In the genomic region with DNA sequence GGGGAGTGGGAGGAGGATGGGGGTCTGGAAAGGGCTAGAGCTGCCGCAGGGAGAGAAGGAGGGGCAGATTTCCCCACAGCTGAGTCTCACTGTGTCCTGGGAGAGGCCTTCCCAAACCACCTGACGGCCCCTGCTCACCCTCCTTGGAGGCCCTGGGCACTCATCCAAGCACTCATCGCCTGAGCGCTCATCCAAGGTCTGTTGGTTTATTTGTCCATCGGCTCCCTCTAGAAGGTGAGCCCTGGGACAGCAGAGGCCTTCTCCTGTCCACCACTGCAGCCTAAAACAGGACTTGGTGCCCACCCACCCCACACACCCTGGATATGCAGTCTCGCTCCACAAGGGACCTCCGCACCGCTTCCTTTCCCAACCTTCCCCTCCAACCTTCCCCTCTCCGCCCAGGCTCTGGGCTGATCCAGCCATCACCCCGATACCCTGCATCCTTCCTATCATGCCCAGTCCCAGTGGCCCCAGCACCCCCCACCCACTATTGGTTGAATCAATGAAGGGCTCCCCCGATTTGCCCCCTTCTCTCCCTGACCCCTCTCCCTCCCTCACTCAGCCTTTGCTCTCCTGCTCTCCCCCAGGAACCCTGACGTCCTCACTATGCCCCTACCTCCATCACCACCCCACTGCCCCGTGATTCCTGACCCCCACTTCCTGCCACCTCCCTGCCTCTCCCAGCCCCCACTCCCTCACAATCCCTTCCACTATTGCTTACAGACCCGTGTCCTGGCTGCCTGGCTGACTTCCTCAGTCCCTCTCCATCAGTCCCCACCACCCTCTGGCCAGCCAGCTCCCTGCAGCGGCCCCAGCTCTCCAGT, we compare ENCODE assay signal across 7 cellular contexts. TPM values are rescaled to one million over a fixed set of nuclear protein-coding genes. Genes with fewer than 3 reads are reported as not detected.
A peak's percentile ranks its signal among the peaks of the same experiment; 100 is the strongest.
DNase-seq lines count a peak whose midpoint lies in the region; ATAC-seq, FAIRE-seq and TF ChIP-seq lines count a peak whose summit lies in the region.

No MANE protein-coding gene starts in this region.

- H3K27ac ChIP-seq in K562 (ENCODE audit: extremely low read depth, low read depth, low read length) (peak overlapping the region; percentile 76), keratinocyte (ENCODE audit: control insufficient read depth, insufficient read depth, low read length) (peak overlapping the region; percentile 85), stomach smooth muscle (ENCODE audit: low read length) (peak overlapping the region; percentile 77)

- H3K4me1 ChIP-seq in K562 (replicated peaks in 1 of 2; ENCODE audit: control insufficient read depth in 2 of 2, insufficient read depth in 2 of 2, low read length in 2 of 2) (peaks cover 21 to 57% of the 10 kb centered on the region in 2 experiments), keratinocyte (ENCODE audit: control insufficient read depth, extremely low read depth, insufficient read depth, low read length) (peaks cover 26% of the 10 kb centered on the region), stomach smooth muscle (ENCODE audit: control insufficient read depth, insufficient read depth, low read length) (peaks cover 26% of the 10 kb centered on the region)

- TF ChIP-seq CTCF in GM06990 (IDR thresholded peaks at IDR 0.05; ENCODE audit: insufficient read depth, low read length, poor library complexity, severe bottlenecking), result no peak
- peak in 2 of 3 experiments; percentile 20 to 29; a peak in 3 of 6 replicates for TF ChIP-seq CTCF in K562 (IDR thresholded peaks at IDR 0.05 in 2 of 3, conservative IDR thresholded peaks at IDR 0.05 in 1 of 3; ENCODE audit: insufficient read depth in 2 of 3, low read depth in 1 of 3, low read length in 3 of 3)
- TF ChIP-seq CTCF in keratinocyte (optimal IDR thresholded peaks at IDR 0.05 in 1 of 3, IDR thresholded peaks at IDR 0.05 in 1 of 3, conservative IDR thresholded peaks at IDR 0.05 in 1 of 3; ENCODE audit: extremely low read depth in 1 of 3, insufficient read depth in 2 of 3, low read length in 3 of 3), result no peak

- H3K9me1 ChIP-seq in K562 (ENCODE audit: control insufficient read depth, insufficient read depth, low read length) (peaks cover 2% of the 10 kb centered on the region), keratinocyte (ENCODE audit: control insufficient read depth, extremely low read depth, insufficient read depth, low read length) (no peaks in the 10 kb centered on the region)

- peak overlapping the region; percentile 82 for H3K4me3 ChIP-seq in GM06990 (replicated peaks; ENCODE audit: low read depth, low read length)
- peak overlapping the region; percentile 67 for H3K4me3 ChIP-seq in K562
- H3K4me3 ChIP-seq in keratinocyte (ENCODE audit: control insufficient read depth in 2 of 3, extremely low read depth in 1 of 3, insufficient read depth in 2 of 3, low read depth in 1 of 3, low read length in 3 of 3), result peak overlapping the region; percentile 46 to 84 (median 78)
- H3K4me3 ChIP-seq in stomach smooth muscle (ENCODE audit: low read length in 2 of 2), result peak overlapping the region; percentile 82 to 84

- dilution Hi-C loops in keratinocyte (cut with MboI; ENCODE audit: extremely low pct_ligation_motif_present, low sequenced_read_pairs), result no loop called here

- 29% methylated on average over 14 of the region's 15 CpGs for WGBS in K562 (ENCODE audit: insufficient coverage, low coverage, missing lambda C conversion rate)

- POLR2A ChIA-PET in K562 (lab: Yijun Ruan, JAX), result interaction anchor here (0.5 to 6.3 kb wide), 10 partner anchors 9 to 470 kb away, joined by 3 to 60 read pairs (median 4); a partner anchor contains a TSS

- intact Hi-C loops in K562 (cut with micrococcal nuclease), result no loop called here

- TF ChIP-seq EP300 in K562 (IDR thresholded peaks at IDR 0.05; ENCODE audit: low read length), result no peak

- H3K79me2 ChIP-seq in K562 (ENCODE audit: control insufficient read depth, insufficient read depth, low read length), result peaks cover 34% of the 10 kb centered on the region
- H3K79me2 ChIP-seq in keratinocyte (ENCODE audit: control insufficient read depth, insufficient read depth, low read length), result peaks cover 25% of the 10 kb centered on the region

- no peak for TF ChIP-seq POLR2A in K562 (conservative IDR thresholded peaks at IDR 0.05)

- TF ChIP-seq RAD21 in K562 (CRISPR knock-in tag; conservative IDR thresholded peaks at IDR 0.05 in 1 of 2, IDR thresholded peaks at IDR 0.05 in 1 of 2), result no peak

- H2AFZ ChIP-seq in K562 (ENCODE audit: low read depth, low read length) (no peak overlapping the region), keratinocyte (ENCODE audit: control insufficient read depth, low read length) (no peak overlapping the region)

- DNase-seq in GM06990 (ENCODE audit: extremely low read depth, insufficient read length), result no peak
- DNase-seq in NCI-H2171 (lab: John Stamatoyannopoulos, UW), result peak; percentile 84
- DNase-seq in K562 (ENCODE audit: extremely low read depth in 1 of 4, low spot score in 3 of 4), result peak in 3 of 4 experiments; percentile 25 to 72 (median 46)
- DNase-seq in keratinocyte (ENCODE audit: low read depth, low spot score), result no peak
- no peak for DNase-seq in activated CD4-positive, alpha-beta T cell treated with anti-CD3 and anti-CD28 coated beads, Interleukin-2, amount 50 U/mL, for 48 hours
- no peak for DNase-seq in Ammon's horn (ENCODE audit: low spot score)

- in situ Hi-C loops in K562 (cut with MboI), result no loop called here

- CTCF ChIA-PET in K562 (lab: Yijun Ruan, JAX; ENCODE audit: low intra/inter-chr PET ratio), result no interaction called here

- H3K36me3 ChIP-seq in GM06990 (ENCODE audit: control insufficient read depth, insufficient read depth, low read length), result peaks cover 17% of the 10 kb centered on the region
- peaks cover 37% of the 10 kb centered on the region; the same call in 2 of the 3 replicates for H3K36me3 ChIP-seq in K562 (ENCODE audit: control insufficient read depth, insufficient read depth, low read length)
- peaks cover 11 to 17% of the 10 kb centered on the region in 2 experiments for H3K36me3 ChIP-seq in keratinocyte (ENCODE audit: control insufficient read depth in 2 of 2, extremely low read depth in 1 of 2, insufficient read depth in 2 of 2, low read length in 2 of 2)
- peaks cover 24 to 25% of the 10 kb centered on the region in 2 donors for H3K36me3 ChIP-seq in stomach smooth muscle (ENCODE audit: control insufficient read depth in 2 of 2, insufficient read depth in 2 of 2, low read length in 2 of 2)

- H3K4me2 ChIP-seq in K562 (ENCODE audit: insufficient read depth, low read length) (peak overlapping the region; percentile 96), keratinocyte (ENCODE audit: control insufficient read depth, extremely low read depth, insufficient read depth, low read depth, low read length) (peak overlapping the region; percentile 88)

- no TSS peak for BruUV-seq in K562 (replicated peaks; lab: Mats Ljungman, UMichigan)

- H3K9ac ChIP-seq in K562 (ENCODE audit: insufficient read depth in 1 of 2, low read depth in 2 of 2, low read length in 2 of 2), result peak overlapping the region; percentile 76 to 85
- H3K9ac ChIP-seq in keratinocyte (ENCODE audit: control insufficient read depth, extremely low read depth, insufficient read depth, low read length), result peak overlapping the region; percentile 88
- H3K9ac ChIP-seq in stomach smooth muscle (ENCODE audit: low read length in 2 of 2), result peak overlapping the region; percentile 77 to 80

- H3K27me3 ChIP-seq in GM06990 (replicated peaks; ENCODE audit: control insufficient read depth, insufficient read depth, low read length) (no peaks in the 10 kb centered on the region), K562 (ENCODE audit: control insufficient read depth in 2 of 2, insufficient read depth in 2 of 2, low read length in 2 of 2) (no peaks in the 10 kb centered on the region), keratinocyte (ENCODE audit: control insufficient read depth, extremely low read depth, insufficient read depth, low read length) (no peaks in the 10 kb centered on the region), stomach smooth muscle (ENCODE audit: control insufficient read depth in 1 of 2, insufficient read depth in 2 of 2, low read length in 2 of 2) (no peaks in the 10 kb centered on the region)

- H4K20me1 ChIP-seq in K562 (replicated peaks; ENCODE audit: control insufficient read depth, insufficient read depth, low read length) (peaks cover 5% of the 10 kb centered on the region; the same call in 1 of the 2 replicates), keratinocyte (ENCODE audit: control insufficient read depth, extremely low read depth, insufficient read depth, low read length) (no peaks in the 10 kb centered on the region)

- no peaks in the 10 kb centered on the region for H3K9me3 ChIP-seq in K562 (replicated peaks; ENCODE audit: control insufficient read depth, insufficient read depth, low read depth, low read length)
- H3K9me3 ChIP-seq in keratinocyte (ENCODE audit: control insufficient read depth, low read depth, low read length), result no peaks in the 10 kb centered on the region
- no peaks in the 10 kb centered on the region for H3K9me3 ChIP-seq in stomach smooth muscle (ENCODE audit: control insufficient read depth in 2 of 2, low read length in 2 of 2)

- FAIRE-seq in K562 (lab: Jason Lieb, UNC) (peak; percentile 74), keratinocyte (lab: Jason Lieb, UNC) (peak; percentile 73)

- ATAC-seq in K562, result peak; percentile 60

RNA-seq across cellular contexts. Expression of a gene that starts 1.6 kb away (rescaled TPM):
- total RNA-seq in K562 (2011; cell fraction: chromatin; rRNA removed; ENCODE audit: low replicate concordance), result 23.2 and 58.0 TPM in 2 replicates
- 57.5 and 64.5 TPM in 2 replicates for total RNA-seq in K562 (2011; cell fraction: nucleolus; rRNA removed)
- total RNA-seq in K562 (2011; cell fraction: nucleoplasm; rRNA removed), result 32.2 and 37.0 TPM in 2 replicates
- total RNA-seq in K562 (2014; rRNA removed), result 49.7 and 63.6 TPM in 2 replicates
- 8.6 and 11.0 TPM in 2 replicates for total RNA-seq in K562 (2014; rRNA removed; fragmentation: Illumina TruSeq; extraction: Trizol)
- 29.5 and 33.1 TPM in 2 replicates for total RNA-seq in K562 (2015; rRNA removed; fragmentation: Illumina TruSeq; extraction: Trizol)
- total RNA-seq in K562 (2021), result 80.8 and 90.2 TPM in 2 replicates
- polyA plus RNA-seq in K562 (2011; rRNA removed), result 38.2 and 51.7 TPM in 2 replicates
- polyA plus RNA-seq in K562 (2011; cell fraction: cytosol; rRNA removed), result 58.6 and 121 TPM in 2 replicates
- 54.4 and 74.2 TPM in 2 replicates for polyA plus RNA-seq in K562 (2011; cell fraction: nucleus; rRNA removed)
- polyA plus RNA-seq in K562 (2012), result 56.8 and 86.6 TPM in 2 replicates
- 17.5 and 45.2 TPM in 2 replicates for polyA plus RNA-seq in K562 (2014; fragmentation: Illumina TruSeq; extraction: Trizol)
- polyA plus RNA-seq in K562 (2014; fragmentation: Nextera tagmentation; extraction: Ambion mirVana), result 1 to 10 TPM in 1 of 2 experiments, under 1 TPM in 1; 0.48 to 1.8 TPM
- 59.4 and 59.7 TPM in 2 replicates for polyA plus RNA-seq in K562 (2014; rRNA removed)
- polyA minus RNA-seq in K562 (2011; rRNA and poly(A)+ RNA removed), result 17.1 and 20.7 TPM in 2 replicates
- 32.3 and 41.4 TPM in 2 replicates for polyA minus RNA-seq in K562 (2011; cell fraction: cytosol; rRNA and poly(A)+ RNA removed)
- 14.9 and 15.9 TPM in 2 replicates for polyA minus RNA-seq in K562 (2011; cell fraction: nucleus; rRNA and poly(A)+ RNA removed)
- 36.4 to 63.1 TPM (median 48.2 TPM) in 3 replicates for polyA plus RNA-seq in keratinocyte
- 48.9 TPM for polyA plus RNA-seq in keratinocyte (2011; ENCODE audit: low read depth)
- polyA plus RNA-seq in keratinocyte (2011; cell fraction: cytosol; rRNA removed), result 36.7 and 82.9 TPM in 2 replicates
- polyA plus RNA-seq in keratinocyte (2011; cell fraction: nucleus; rRNA removed), result 38.6 and 44.6 TPM in 2 replicates
- polyA plus RNA-seq in keratinocyte (2012; ENCODE audit: low replicate concordance), result 75.6 and 83.5 TPM in 2 replicates
- polyA minus RNA-seq in keratinocyte, result 30.9 to 48.0 TPM (median 47.7 TPM) in 3 replicates
- polyA minus RNA-seq in keratinocyte (2011; cell fraction: cytosol; rRNA and poly(A)+ RNA removed), result 82.1 TPM
- 18.5 and 24.9 TPM in 2 replicates for polyA minus RNA-seq in keratinocyte (2011; cell fraction: nucleus; rRNA and poly(A)+ RNA removed)

RNA-seq across cellular contexts. Expression of a gene that starts 16.1 kb away (rescaled TPM):
- total RNA-seq in K562 (2011; cell fraction: chromatin; rRNA removed; ENCODE audit: low replicate concordance), result 18.0 and 40.2 TPM in 2 replicates
- 25.8 and 27.2 TPM in 2 replicates for total RNA-seq in K562 (2011; cell fraction: nucleolus; rRNA removed)
- total RNA-seq in K562 (2011; cell fraction: nucleoplasm; rRNA removed), result 18.5 and 20.0 TPM in 2 replicates
- 48.7 and 61.7 TPM in 2 replicates for total RNA-seq in K562 (2014; rRNA removed)
- 10.7 and 12.3 TPM in 2 replicates for total RNA-seq in K562 (2014; rRNA removed; fragmentation: Illumina TruSeq; extraction: Trizol)
- 27.9 and 29.4 TPM in 2 replicates for total RNA-seq in K562 (2015; rRNA removed; fragmentation: Illumina TruSeq; extraction: Trizol)
- 39.7 and 45.9 TPM in 2 replicates for total RNA-seq in K562 (2021)
- 14.3 and 21.1 TPM in 2 replicates for polyA plus RNA-seq in K562 (2011; rRNA removed)
- 10.7 and 15.1 TPM in 2 replicates for polyA plus RNA-seq in K562 (2011; cell fraction: cytosol; rRNA removed)
- 32.8 and 44.3 TPM in 2 replicates for polyA plus RNA-seq in K562 (2011; cell fraction: nucleus; rRNA removed)
- 29.5 and 31.2 TPM in 2 replicates for polyA plus RNA-seq in K562 (2012)
- 16.0 and 27.4 TPM in 2 replicates for polyA plus RNA-seq in K562 (2014; fragmentation: Illumina TruSeq; extraction: Trizol)
- polyA plus RNA-seq in K562 (2014; fragmentation: Nextera tagmentation; extraction: Ambion mirVana), result under 1 TPM; 0.13 to 0.21 TPM
- 39.7 and 50.8 TPM in 2 replicates for polyA plus RNA-seq in K562 (2014; rRNA removed)
- 9.0 and 10.3 TPM in 2 replicates for polyA minus RNA-seq in K562 (2011; rRNA and poly(A)+ RNA removed)
- polyA minus RNA-seq in K562 (2011; cell fraction: cytosol; rRNA and poly(A)+ RNA removed), result 14.8 and 23.0 TPM in 2 replicates
- 6.3 and 9.2 TPM in 2 replicates for polyA minus RNA-seq in K562 (2011; cell fraction: nucleus; rRNA and poly(A)+ RNA removed)
- 19.5 to 22.0 TPM (median 21.6 TPM) in 3 replicates for polyA plus RNA-seq in keratinocyte
- polyA plus RNA-seq in keratinocyte (2011; ENCODE audit: low read depth), result 19.5 TPM
- 10.0 and 22.2 TPM in 2 replicates for polyA plus RNA-seq in keratinocyte (2011; cell fraction: cytosol; rRNA removed)
- 21.4 and 30.6 TPM in 2 replicates for polyA plus RNA-seq in keratinocyte (2011; cell fraction: nucleus; rRNA removed)
- polyA plus RNA-seq in keratinocyte (2012; ENCODE audit: low replicate concordance), result 6.9 and 42.1 TPM in 2 replicates
- polyA minus RNA-seq in keratinocyte, result 10.4 to 18.6 TPM (median 10.5 TPM) in 3 replicates
- 24.7 TPM for polyA minus RNA-seq in keratinocyte (2011; cell fraction: cytosol; rRNA and poly(A)+ RNA removed)
- 8.8 and 11.4 TPM in 2 replicates for polyA minus RNA-seq in keratinocyte (2011; cell fraction: nucleus; rRNA and poly(A)+ RNA removed)

RNA-seq across cellular contexts. Expression of a gene that starts 53.5 kb away (rescaled TPM):
- total RNA-seq in K562 (2011; cell fraction: chromatin; rRNA removed; ENCODE audit: low replicate concordance), result 122 and 169 TPM in 2 replicates
- 101 and 121 TPM in 2 replicates for total RNA-seq in K562 (2011; cell fraction: nucleolus; rRNA removed)
- 83.4 and 88.4 TPM in 2 replicates for total RNA-seq in K562 (2011; cell fraction: nucleoplasm; rRNA removed)
- total RNA-seq in K562 (2014; rRNA removed) (61.1 and 78.3 TPM in 2 replicates), K562 (2014; rRNA removed; fragmentation: Illumina TruSeq; extraction: Trizol) (32.5 and 42.6 TPM in 2 replicates), K562 (2015; rRNA removed; fragmentation: Illumina TruSeq; extraction: Trizol) (51.4 and 51.8 TPM in 2 replicates), K562 (2021) (78.6 and 86.9 TPM in 2 replicates)
- polyA plus RNA-seq in K562 (2011; rRNA removed) (32.0 and 35.3 TPM in 2 replicates), K562 (2014; fragmentation: Illumina TruSeq; extraction: Trizol) (45.2 and 59.3 TPM in 2 replicates), K562 (2014; fragmentation: Nextera tagmentation; extraction: Ambion mirVana) (1 to 10 TPM; 1.6 to 2.1 TPM), K562 (2014; rRNA removed) (65.4 and 73.4 TPM in 2 replicates), keratinocyte (5.2 to 12.5 TPM (median 10.6 TPM) in 3 replicates)
- polyA plus RNA-seq in K562 (2011; cell fraction: cytosol; rRNA removed), result 33.8 and 95.9 TPM in 2 replicates
- 46.7 and 100 TPM in 2 replicates for polyA plus RNA-seq in K562 (2011; cell fraction: nucleus; rRNA removed)
- 65.6 and 65.8 TPM in 2 replicates for polyA plus RNA-seq in K562 (2012)
- 33.8 and 38.5 TPM in 2 replicates for polyA minus RNA-seq in K562 (2011; rRNA and poly(A)+ RNA removed)
- 43.1 and 61.4 TPM in 2 replicates for polyA minus RNA-seq in K562 (2011; cell fraction: cytosol; rRNA and poly(A)+ RNA removed)
- 35.1 and 42.1 TPM in 2 replicates for polyA minus RNA-seq in K562 (2011; cell fraction: nucleus; rRNA and poly(A)+ RNA removed)
- 4.8 TPM for polyA plus RNA-seq in keratinocyte (2011; ENCODE audit: low read depth)
- 7.5 and 8.0 TPM in 2 replicates for polyA plus RNA-seq in keratinocyte (2011; cell fraction: cytosol; rRNA removed)
- 11.8 and 12.3 TPM in 2 replicates for polyA plus RNA-seq in keratinocyte (2011; cell fraction: nucleus; rRNA removed)
- polyA plus RNA-seq in keratinocyte (2012; ENCODE audit: low replicate concordance), result 3.7 and 16.7 TPM in 2 replicates
- polyA minus RNA-seq in keratinocyte, result 5.1 to 11.2 TPM (median 8.9 TPM) in 3 replicates
- polyA minus RNA-seq in keratinocyte (2011; cell fraction: cytosol; rRNA and poly(A)+ RNA removed), result 13.8 TPM
- polyA minus RNA-seq in keratinocyte (2011; cell fraction: nucleus; rRNA and poly(A)+ RNA removed), result 7.7 and 10.0 TPM in 2 replicates

RNA-seq across cellular contexts. Expression of a gene that starts 55.6 kb away (rescaled TPM):
- 74.6 and 119 TPM in 2 replicates for total RNA-seq in K562 (2011; cell fraction: chromatin; rRNA removed; ENCODE audit: low replicate concordance)
- 59.7 and 60.0 TPM in 2 replicates for total RNA-seq in K562 (2011; cell fraction: nucleolus; rRNA removed)
- 58.7 and 78.3 TPM in 2 replicates for total RNA-seq in K562 (2011; cell fraction: nucleoplasm; rRNA removed)
- total RNA-seq in K562 (2014; rRNA removed) (48.0 and 60.1 TPM in 2 replicates), K562 (2014; rRNA removed; fragmentation: Illumina TruSeq; extraction: Trizol) (6.1 and 9.4 TPM in 2 replicates), K562 (2015; rRNA removed; fragmentation: Illumina TruSeq; extraction: Trizol) (28.6 and 29.1 TPM in 2 replicates), K562 (2021) (72.0 and 75.3 TPM in 2 replicates)
- polyA plus RNA-seq in K562 (2011; rRNA removed) (25.7 and 44.0 TPM in 2 replicates), K562 (2014; fragmentation: Illumina TruSeq; extraction: Trizol) (25.5 and 57.0 TPM in 2 replicates), K562 (2014; fragmentation: Nextera tagmentation; extraction: Ambion mirVana) (1 to 10 TPM; 1.7 to 2.1 TPM), K562 (2014; rRNA removed) (58.5 and 64.7 TPM in 2 replicates), keratinocyte (47.4 to 61.0 TPM (median 52.7 TPM) in 3 replicates)
- polyA plus RNA-seq in K562 (2011; cell fraction: cytosol; rRNA removed), result 41.8 and 96.4 TPM in 2 replicates
- 68.2 and 94.2 TPM in 2 replicates for polyA plus RNA-seq in K562 (2011; cell fraction: nucleus; rRNA removed)
- polyA plus RNA-seq in K562 (2012), result 51.2 and 58.7 TPM in 2 replicates
- polyA minus RNA-seq in K562 (2011; rRNA and poly(A)+ RNA removed), result 8.2 and 13.7 TPM in 2 replicates
- polyA minus RNA-seq in K562 (2011; cell fraction: cytosol; rRNA and poly(A)+ RNA removed), result 31.3 and 36.5 TPM in 2 replicates
- 17.4 and 22.5 TPM in 2 replicates for polyA minus RNA-seq in K562 (2011; cell fraction: nucleus; rRNA and poly(A)+ RNA removed)
- 51.2 TPM for polyA plus RNA-seq in keratinocyte (2011; ENCODE audit: low read depth)
- polyA plus RNA-seq in keratinocyte (2011; cell fraction: cytosol; rRNA removed), result 43.2 and 91.3 TPM in 2 replicates
- 46.9 and 63.8 TPM in 2 replicates for polyA plus RNA-seq in keratinocyte (2011; cell fraction: nucleus; rRNA removed)
- polyA plus RNA-seq in keratinocyte (2012; ENCODE audit: low replicate concordance), result 82.6 and 89.6 TPM in 2 replicates
- 27.5 to 75.2 TPM (median 36.8 TPM) in 3 replicates for polyA minus RNA-seq in keratinocyte
- polyA minus RNA-seq in keratinocyte (2011; cell fraction: cytosol; rRNA and poly(A)+ RNA removed), result 106 TPM
- polyA minus RNA-seq in keratinocyte (2011; cell fraction: nucleus; rRNA and poly(A)+ RNA removed), result 26.8 and 27.0 TPM in 2 replicates

Comparison
In these comparisons a context has a peak if more than half of its experiments do, and no peak if none do; other contexts are left out.
1. DNase-seq: peak in NCI-H2171 (single experiment) and K562 (3 of 4); none in GM06990 (single experiment), keratinocyte (single experiment), activated CD4-positive, alpha-beta T cell treated with anti-CD3 and anti-CD28 coated beads, Interleukin-2, amount 50 U/mL, for 48 hours (0 of 2) and Ammon's horn (single experiment).
2. CTCF ChIP-seq: peak in K562 (2 of 3); none in GM06990 (single experiment) and keratinocyte (0 of 3).
3. Peak in every context shown above with its lines, with median percentiles within 50 percentile points of each other: H3K4me3 ChIP-seq, H3K27ac ChIP-seq and H3K9ac ChIP-seq.